In genomic region chr7:542935-543789, GRCh38 we compare ENCODE assay signal across 9 cellular contexts. TPM values are rescaled to one million over a fixed set of nuclear protein-coding genes. Genes with fewer than 3 reads are reported as not detected.
DNase-seq lines count a peak whose midpoint lies in the region; ATAC-seq and TF ChIP-seq lines count a peak whose summit lies in the region.
"Had no signal": no experiment of that assay in that cellular context is flagged by ENCODE, and none has a peak within 500 bp of the region (broad histone marks: within the 10 kb centered on the region; RNA-seq: fewer than 3 reads in every experiment).

No MANE protein-coding gene starts in this region.

- peak; percentile 47 to 78 for ATAC-seq in activated CD4-positive, CD25-positive, alpha-beta regulatory T cell treated with anti-CD3 and anti-CD28 coated beads, Interleukin-2, amount 50 U/mL, for 24 hours
- no peak for ATAC-seq in HG02970 (IDR thresholded peaks at IDR 0.05; ENCODE audit: low FRiP score, unreplicated experiment)
- ATAC-seq in GM18519 (IDR thresholded peaks at IDR 0.05; ENCODE audit: low FRiP score, unreplicated experiment) = no peak

- H3K4me1 ChIP-seq in SJCRH30 = peaks cover 25% of the 10 kb centered on the region
- H3K4me1 ChIP-seq: BE2C had no signal

- H3K27me3 ChIP-seq in SJCRH30 = no peaks in the 10 kb centered on the region
- H3K27me3 ChIP-seq: BE2C had no signal

- TF ChIP-seq CTCF in foreskin fibroblast (IDR thresholded peaks at IDR 0.05; ENCODE audit: low read depth, low read length) = no peak

- H3K4me3 ChIP-seq in SJCRH30 (no peak overlapping the region), foreskin fibroblast (ENCODE audit: low read depth in 1 of 2, low read length in 2 of 2) (no peak overlapping the region), skeletal muscle cell (ENCODE audit: low read depth, low read length) (no peak overlapping the region)

- H3K9me3 ChIP-seq in SJCRH30 (replicated peaks) = no peaks in the 10 kb centered on the region

- no peak for DNase-seq in activated CD4-positive, CD25-positive, alpha-beta regulatory T cell treated with anti-CD3 and anti-CD28 coated beads, Interleukin-2, amount 50 U/mL, for 72 hours
- DNase-seq in SJCRH30 = peak; percentile 57 to 65
- peak; percentile 97 for DNase-seq in foreskin fibroblast
- peak; percentile 59 for DNase-seq in skeletal muscle cell (ENCODE audit: low read depth)
- DNase-seq in NCI-H1436 treated with DMSO at 0.1 percent for 48 hours (lab: John Stamatoyannopoulos, UW) = no peak
- DNase-seq: BE2C had no signal

- no peaks in the 10 kb centered on the region for H3K36me3 ChIP-seq in SJCRH30
- H3K36me3 ChIP-seq: BE2C had no signal

- H3K27ac ChIP-seq in SJCRH30 = peak overlapping the region; percentile 82

RNA-seq across cellular contexts. Expression of gene PDGFA, which starts 23.5 kb away (rescaled TPM):
- 26.9 and 31.6 TPM in 2 replicates for total RNA-seq in SJCRH30 (2014; rRNA removed; shearing (Covaris generic))

Comparison
In these comparisons a context has a peak if more than half of its experiments do, and no peak if none do; other contexts are left out.
1. ATAC-seq: peak in activated CD4-positive, CD25-positive, alpha-beta regulatory T cell treated with anti-CD3 and anti-CD28 coated beads, Interleukin-2, amount 50 U/mL, for 24 hours (2 of 2); none in HG02970 (single experiment) and GM18519 (single experiment).
2. DNase-seq: peak in SJCRH30 (2 of 2), foreskin fibroblast (2 of 2) and skeletal muscle cell (single experiment); none in activated CD4-positive, CD25-positive, alpha-beta regulatory T cell treated with anti-CD3 and anti-CD28 coated beads, Interleukin-2, amount 50 U/mL, for 72 hours (single experiment) and NCI-H1436 treated with DMSO at 0.1 percent for 48 hours (single experiment).